15 cellular contexts compared by ENCODE assay signal in genomic region chr3:38643592-38643991, GRCh38. TPM values are rescaled to one million over a fixed set of nuclear protein-coding genes. Genes with fewer than 3 reads are reported as not detected.
"Had no signal": no experiment of that assay in that cellular context is flagged by ENCODE, and none has a peak within 500 bp of the region (broad histone marks: within the 10 kb centered on the region; RNA-seq: fewer than 3 reads in every experiment).

No MANE protein-coding gene starts in this region.

- H3K27ac Mint-ChIP-seq: activated B cell treated with CpG ODN at 0.5 μM for 24 hours; activated CD4-positive, alpha-beta T cell treated with anti-CD3 and anti-CD28 coated beads, Interleukin-2, amount 10 ng/mL, durations not matched to agents 24 days and 14 days; T-helper 2 cell treated with Interferon-gamma antibody and Interleukin-4, amounts not matched to agents 5 μg/mL and 100 μg/mL, for 36 hours had no signal

- ATAC-seq: body of pancreas; naive thymus-derived CD8-positive, alpha-beta T cell had no signal

- H3K27me3 ChIP-seq: vagina had no signal

- DNase-seq: activated B cell treated with CpG ODN at 0.5 μM for 24 hours; activated CD4-positive, alpha-beta T cell treated with anti-CD3 and anti-CD28 coated beads, Interleukin-2, amount 10 ng/mL, durations not matched to agents 24 days and 14 days; activated CD8-positive, alpha-beta memory T cell treated with anti-CD3 and anti-CD28 coated beads, Interleukin-2, amount 50 U/mL, for 4 hours; activated T-cell treated with anti-CD3 and anti-CD28 coated beads, Interleukin-2, amount 50 U/mL, for 48 hours; body of pancreas; caudate nucleus; mesendoderm; stimulated activated CD4-positive, alpha-beta T cell treated with anti-CD3 and anti-CD28 coated beads, Interleukin-2, amount 100 ng/mL, for 24 hours; stimulated activated naive CD4-positive, alpha-beta T cell treated with Interleukin-2 at 50 U/mL for 16 hours; transverse colon had no signal

- H2AFZ ChIP-seq: parathyroid adenoma had no signal

- H3K4me3 ChIP-seq: body of pancreas, transverse colon, vagina had no signal

- H3K79me2 ChIP-seq: parathyroid adenoma had no signal

- H3K9me3 Mint-ChIP-seq: activated B cell treated with CpG ODN at 0.5 μM for 24 hours; activated CD4-positive, alpha-beta T cell treated with anti-CD3 and anti-CD28 coated beads, Interleukin-2, amount 10 ng/mL, durations not matched to agents 24 days and 14 days; naive thymus-derived CD8-positive, alpha-beta T cell; T-helper 2 cell treated with Interferon-gamma antibody and Interleukin-4, amounts not matched to agents 5 μg/mL and 100 μg/mL, for 36 hours had no signal

- H3K9ac ChIP-seq: parathyroid adenoma had no signal

- H3K4me1 ChIP-seq: parathyroid adenoma, vagina had no signal

- H3K4me3 Mint-ChIP-seq: activated B cell treated with CpG ODN at 0.5 μM for 24 hours; activated CD4-positive, alpha-beta T cell treated with anti-CD3 and anti-CD28 coated beads, Interleukin-2, amount 10 ng/mL, durations not matched to agents 24 days and 14 days; naive thymus-derived CD8-positive, alpha-beta T cell; T-helper 2 cell treated with Interferon-gamma antibody and Interleukin-4, amounts not matched to agents 5 μg/mL and 100 μg/mL, for 36 hours had no signal

- H3K36me3 ChIP-seq: neutrophil, transverse colon, vagina had no signal

- H3K27ac ChIP-seq: body of pancreas, neutrophil, parathyroid adenoma, transverse colon, vagina had no signal

- H3K9me3 ChIP-seq: body of pancreas, neutrophil, transverse colon, vagina had no signal

- H3K27me3 Mint-ChIP-seq: activated CD4-positive, alpha-beta T cell treated with anti-CD3 and anti-CD28 coated beads, Interleukin-2, amount 10 ng/mL, durations not matched to agents 24 days and 14 days had no signal

RNA-seq across cellular contexts. Expression of gene SCN5A, which starts 5.9 kb away (rescaled TPM):
- total RNA-seq: activated B cell treated with CpG ODN at 0.5 μM for 24 hours; activated CD4-positive, alpha-beta T cell treated with anti-CD3 and anti-CD28 coated beads, Interleukin-2, amount 10 ng/mL, durations not matched to agents 24 days and 14 days had no signal
- polyA plus RNA-seq: naive thymus-derived CD8-positive, alpha-beta T cell had no signal
